26 cellular contexts compared by ENCODE assay signal in genomic region chr2:64298161-64298560, GRCh38.
"Had no signal": no experiment of that assay in that cellular context is flagged by ENCODE, and none has a peak within 500 bp of the region (broad histone marks: within the 10 kb centered on the region; RNA-seq: fewer than 3 reads in every experiment).

No MANE protein-coding gene starts in this region.

- H3K4me3 ChIP-seq: adrenal gland, ascending aorta, cardiac muscle cell, coronary artery, dorsolateral prefrontal cortex, gastrocnemius medialis, spleen, tibial nerve had no signal

- H3K4me1 ChIP-seq: adrenal gland, ascending aorta, gastrocnemius medialis, tibial nerve had no signal

- H3K27me3 ChIP-seq: adrenal gland, ascending aorta, cardiac muscle cell, dorsolateral prefrontal cortex, gastrocnemius medialis, spleen, tibial nerve had no signal

- H3K9me3 ChIP-seq: adrenal gland, ascending aorta, gastrocnemius medialis, spleen, tibial nerve had no signal

- H3K36me3 ChIP-seq: adrenal gland, ascending aorta, cardiac muscle cell, gastrocnemius medialis, tibial nerve had no signal

- H3K27ac ChIP-seq: adrenal gland, ascending aorta, cardiac muscle cell, coronary artery, dorsolateral prefrontal cortex, epithelial cell of prostate, gastrocnemius medialis, spleen, tibial nerve had no signal

- DNase-seq: activated CD4-positive, alpha-beta memory T cell treated with anti-CD3 and anti-CD28 coated beads, Interleukin-2, amount 10 ng/mL, durations not matched to agents 7 days and 5 days; activated CD4-positive, alpha-beta T cell treated with anti-CD3 and anti-CD28 coated beads, Interleukin-2, amount 10 ng/mL, durations not matched to agents 24 days and 14 days; activated CD4-positive, CD25-positive, alpha-beta regulatory T cell treated with anti-CD3 and anti-CD28 coated beads, Interleukin-2, amount 50 U/mL, for 72 hours; activated effector memory CD4-positive, alpha-beta T cell treated with Interleukin-2 at 50 U/mL for 16 hours; activated naive CD4-positive, alpha-beta T cell treated with Interleukin-2 at 50 U/mL for 16 hours; activated naive CD8-positive, alpha-beta T cell treated with anti-CD3 and anti-CD28 coated beads for 36 hours; activated T-cell treated with anti-CD3 and anti-CD28 coated beads, Interleukin-2, amount 50 U/mL, for 48 hours; adrenal gland; cerebellar nuclear complex; dorsolateral prefrontal cortex; gastrocnemius medialis; glutamatergic neuron; left cardiac atrium; left ventricle myocardium superior; naive B cell; occipital lobe; posterior cingulate gyrus; right cardiac atrium; spleen; stimulated activated naive CD4-positive, alpha-beta T cell treated with Interleukin-2 at 50 U/mL for 16 hours; T-helper 9 cell had no signal
